In genomic region chr19:12885749-12886706, GRCh38 we compare ENCODE assay signal across 1 cellular context.
TF ChIP-seq lines count a peak whose summit lies in the region.

No MANE protein-coding gene starts in this region.

TF ChIP-seq in H1, 55 proteins besides CTCF, POLR2A, EP300 and RAD21:
- TF ChIP-seq RBBP5 (IDR thresholded peaks at IDR 0.05; ENCODE audit: borderline replicate concordance, low read depth, low read length) = 0 out of 2 replicates have a peak, but pooled peaks have one; percentile 18
- TF ChIP-seq SIN3A (conservative IDR thresholded peaks at IDR 0.05 in 1 of 2, IDR thresholded peaks at IDR 0.05 in 1 of 2; ENCODE audit: low read depth in 1 of 2, low read length in 2 of 2) = no peak
- TF ChIP-seq FOSL1 (IDR thresholded peaks at IDR 0.05; ENCODE audit: insufficient read depth, low read depth, low read length) = no peak
- TF ChIP-seq YY1 (IDR thresholded peaks at IDR 0.05; ENCODE audit: low read depth, low read length) = no peak
- TF ChIP-seq POU5F1 (IDR thresholded peaks at IDR 0.05; ENCODE audit: low read depth, low read length) = no peak
- TF ChIP-seq SUZ12 (IDR thresholded peaks at IDR 0.05; ENCODE audit: low read length) = no peak
- TF ChIP-seq EGR1 (IDR thresholded peaks at IDR 0.05; ENCODE audit: borderline replicate concordance, low read depth, low read length) = no peak
- TF ChIP-seq KDM4A (IDR thresholded peaks at IDR 0.05; ENCODE audit: low read depth, low read length, severe bottlenecking) = peak; percentile 77
- TF ChIP-seq ATF2 (IDR thresholded peaks at IDR 0.05; ENCODE audit: low read length) = no peak
- TF ChIP-seq MAX (IDR thresholded peaks at IDR 0.05) = no peak
- TF ChIP-seq PHF8 (conservative IDR thresholded peaks at IDR 0.05; ENCODE audit: low read depth, low read length) = 0 out of 2 replicates have a peak, but pooled peaks have one; percentile 59
- TF ChIP-seq SIRT6 (IDR thresholded peaks at IDR 0.05; ENCODE audit: low read length) = no peak
- TF ChIP-seq EZH2 (IDR thresholded peaks at IDR 0.05; ENCODE audit: low read depth, low read length, severe bottlenecking) = no peak
- TF ChIP-seq RFX5 (IDR thresholded peaks at IDR 0.05; ENCODE audit: borderline replicate concordance, low read depth, low read length) = no peak
- TF ChIP-seq TBP (IDR thresholded peaks at IDR 0.05; ENCODE audit: low read depth, low read length) = no peak
